ENCODE assay signal across 8 cellular contexts in the genomic region with DNA sequence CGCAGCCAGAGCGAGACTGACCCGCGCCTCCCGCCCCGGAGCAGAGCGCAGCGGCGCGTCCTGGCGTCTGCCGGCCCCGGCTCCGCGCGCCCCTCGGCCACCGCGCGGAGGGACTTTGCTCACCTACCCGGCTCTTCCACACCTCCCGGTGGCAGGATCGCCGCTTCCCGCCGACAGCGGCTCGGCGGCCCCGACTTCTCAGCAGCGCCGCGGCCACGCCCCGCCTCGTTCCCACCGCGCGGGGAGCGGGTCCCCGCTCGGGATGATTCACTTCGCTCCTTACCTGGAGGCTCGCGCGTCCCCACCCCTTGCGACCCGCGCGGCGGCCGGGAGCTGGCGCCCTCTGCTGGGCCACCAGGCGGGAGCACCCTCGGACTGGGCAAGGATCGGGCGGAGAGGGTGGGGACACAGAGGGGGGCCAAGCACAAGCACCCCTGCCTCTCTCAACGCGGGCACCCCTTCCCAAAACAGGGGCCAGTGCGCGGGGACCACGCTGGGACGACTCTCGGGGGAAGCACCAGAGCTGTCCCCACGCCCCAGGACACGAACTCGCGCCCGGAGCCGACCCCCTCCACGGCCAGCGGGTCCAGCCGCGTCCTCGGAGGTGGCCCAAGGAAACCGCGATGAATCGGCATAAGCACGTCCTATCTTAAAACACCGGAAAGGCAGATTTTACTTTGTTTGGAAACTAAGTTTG.
A peak's percentile ranks its signal among the peaks of the same experiment; 100 is the strongest.
DNase-seq lines count a peak whose midpoint lies in the region; ATAC-seq and TF ChIP-seq lines count a peak whose summit lies in the region.

No MANE protein-coding gene starts in this region.

- DNase-seq in NCI-H2171 treated with DMSO at 0.1 percent for 48 hours (lab: John Stamatoyannopoulos, UW) (peak; percentile 41), colonic mucosa (peak; percentile 92)
- DNase-seq in activated CD4-positive, alpha-beta T cell treated with anti-CD3 and anti-CD28 coated beads for 36 hours: peak; percentile 92
- peak; percentile 85 for DNase-seq in stimulated activated CD4-positive, alpha-beta T cell treated with anti-CD3 and anti-CD28 coated beads, Interleukin-4, amount 100 ng/mL, for 24 hours

- CTCF ChIA-PET in activated CD4-positive, alpha-beta T cell treated with anti-CD3 and anti-CD28 coated beads for 36 hours (lab: Charles Lee): interaction anchor here (0.6 to 1.8 kb wide), 10 partner anchors 10 to 242 kb away, joined by 3 to 11 read pairs (median 4); no protein-coding TSS in a partner anchor

- peak overlapping the region; percentile 40 for H3K27ac ChIP-seq in 22Rv1
- peak overlapping the region; percentile 93 for H3K27ac ChIP-seq in colonic mucosa
- H3K27ac ChIP-seq in liver (ENCODE audit: low read depth in 1 of 2, low read length in 2 of 2): peak overlapping the region; percentile 86 to 91

- under 1% methylated on average over 80 of the region's 80 CpGs for WGBS in liver

- H3K9me3 Mint-ChIP-seq in activated CD4-positive, alpha-beta T cell treated with anti-CD3 and anti-CD28 coated beads for 36 hours (ENCODE audit: low read depth): no peaks in the 10 kb centered on the region

- H3K4me3 ChIP-seq in colonic mucosa (peak overlapping the region; percentile 78), liver (ENCODE audit: low read depth in 1 of 3, low read length in 3 of 3) (peak overlapping the region; percentile 49 to 95 (median 69))

- H3K27me3 ChIP-seq in colonic mucosa: no peaks in the 10 kb centered on the region
- H3K27me3 ChIP-seq in liver (ENCODE audit: control insufficient read depth in 4 of 4, insufficient read depth in 4 of 4, low read length in 3 of 4): no peaks in the 10 kb centered on the region

- H3K27ac Mint-ChIP-seq in activated CD4-positive, alpha-beta T cell treated with anti-CD3 and anti-CD28 coated beads for 36 hours: no peak overlapping the region

- TF ChIP-seq CTCF in 22Rv1 (IDR thresholded peaks at IDR 0.05) (peak; percentile 97), colonic mucosa (IDR thresholded peaks at IDR 0.05) (peak; percentile 80), liver (IDR thresholded peaks at IDR 0.05; ENCODE audit: low read depth, low read length, missing input control) (peak; percentile 82)

- no peaks in the 10 kb centered on the region for H3K9me3 ChIP-seq in colonic mucosa
- H3K9me3 ChIP-seq in liver (ENCODE audit: control insufficient read depth in 4 of 4, low read length in 3 of 4): no peaks in the 10 kb centered on the region

- H3K9ac ChIP-seq in colonic mucosa (ENCODE audit: low read depth in 2 of 2, low read length in 2 of 2) (peak overlapping the region; percentile 79), liver (ENCODE audit: low read depth in 1 of 2, low read length in 2 of 2) (peak overlapping the region in 1 of 2 donors; percentile 35)

- POLR2A ChIA-PET in activated CD4-positive, alpha-beta T cell treated with anti-CD3 and anti-CD28 coated beads for 36 hours (lab: Charles Lee): no interaction called here

- ATAC-seq in GM18508 (IDR thresholded peaks at IDR 0.05; ENCODE audit: insufficient read depth, unreplicated experiment) (peak; percentile 44), HG02981 (IDR thresholded peaks at IDR 0.05; ENCODE audit: unreplicated experiment) (peak; percentile 89)
- peak; percentile 86 for ATAC-seq in activated CD4-positive, alpha-beta T cell treated with anti-CD3 and anti-CD28 coated beads for 36 hours

- intact Hi-C loops in activated CD4-positive, alpha-beta T cell treated with anti-CD3 and anti-CD28 coated beads for 36 hours (cut with DNase I, micrococcal nuclease): loop anchor here (1.0 to 10.0 kb wide), 11 partner anchors 47 to 699 kb away; a partner anchor contains a TSS
- intact Hi-C loops in colonic mucosa (cut with DNase I): loop anchor here (5.0 to 10.0 kb wide), 2 partner anchors 141 to 218 kb away; no protein-coding TSS in a partner anchor

- H3K36me3 ChIP-seq in colonic mucosa (no peaks in the 10 kb centered on the region), liver (ENCODE audit: control insufficient read depth in 4 of 4, insufficient read depth in 3 of 4, low read depth in 1 of 4, low read length in 3 of 4) (no peaks in the 10 kb centered on the region)

- H3K36me3 Mint-ChIP-seq in activated CD4-positive, alpha-beta T cell treated with anti-CD3 and anti-CD28 coated beads for 36 hours (ENCODE audit: low read depth): peaks cover 2% of the 10 kb centered on the region

- peaks cover 33% of the 10 kb centered on the region for H3K4me1 Mint-ChIP-seq in activated CD4-positive, alpha-beta T cell treated with anti-CD3 and anti-CD28 coated beads for 36 hours

- H3K4me3 Mint-ChIP-seq in activated CD4-positive, alpha-beta T cell treated with anti-CD3 and anti-CD28 coated beads for 36 hours: peak overlapping the region; percentile 74

- peak; percentile 75 to 88 for TF ChIP-seq RAD21 in liver (IDR thresholded peaks at IDR 0.05)

- H3K27me3 Mint-ChIP-seq in activated CD4-positive, alpha-beta T cell treated with anti-CD3 and anti-CD28 coated beads for 36 hours: peaks cover 6% of the 10 kb centered on the region

- H3K4me1 ChIP-seq in colonic mucosa: no peaks in the 10 kb centered on the region
- peaks cover 0 to 28% (median 9%) of the 10 kb centered on the region in 4 donors for H3K4me1 ChIP-seq in liver (ENCODE audit: control insufficient read depth in 4 of 4, insufficient read depth in 4 of 4, low read length in 3 of 4)

TF ChIP-seq in liver, 16 proteins besides CTCF, POLR2A, EP300 and RAD21:
- TF ChIP-seq SP1 (IDR thresholded peaks at IDR 0.05) (no peak), NR2F2 (IDR thresholded peaks at IDR 0.05) (no peak), FOXA1 (IDR thresholded peaks at IDR 0.05) (no peak), HNF4G (IDR thresholded peaks at IDR 0.05) (no peak), GABPA (IDR thresholded peaks at IDR 0.05 in 1 of 2, conservative IDR thresholded peaks at IDR 0.05 in 1 of 2) (no peak), TAF1 (conservative IDR thresholded peaks at IDR 0.05) (no peak), YY1 (IDR thresholded peaks at IDR 0.05) (no peak), FOXA2 (IDR thresholded peaks at IDR 0.05) (no peak), EGR1 (IDR thresholded peaks at IDR 0.05; ENCODE audit: low read depth in 2 of 2) (no peak), HNF4A (conservative IDR thresholded peaks at IDR 0.05) (no peak), JUND (IDR thresholded peaks at IDR 0.05) (no peak)
- TF ChIP-seq, protein P1, sequence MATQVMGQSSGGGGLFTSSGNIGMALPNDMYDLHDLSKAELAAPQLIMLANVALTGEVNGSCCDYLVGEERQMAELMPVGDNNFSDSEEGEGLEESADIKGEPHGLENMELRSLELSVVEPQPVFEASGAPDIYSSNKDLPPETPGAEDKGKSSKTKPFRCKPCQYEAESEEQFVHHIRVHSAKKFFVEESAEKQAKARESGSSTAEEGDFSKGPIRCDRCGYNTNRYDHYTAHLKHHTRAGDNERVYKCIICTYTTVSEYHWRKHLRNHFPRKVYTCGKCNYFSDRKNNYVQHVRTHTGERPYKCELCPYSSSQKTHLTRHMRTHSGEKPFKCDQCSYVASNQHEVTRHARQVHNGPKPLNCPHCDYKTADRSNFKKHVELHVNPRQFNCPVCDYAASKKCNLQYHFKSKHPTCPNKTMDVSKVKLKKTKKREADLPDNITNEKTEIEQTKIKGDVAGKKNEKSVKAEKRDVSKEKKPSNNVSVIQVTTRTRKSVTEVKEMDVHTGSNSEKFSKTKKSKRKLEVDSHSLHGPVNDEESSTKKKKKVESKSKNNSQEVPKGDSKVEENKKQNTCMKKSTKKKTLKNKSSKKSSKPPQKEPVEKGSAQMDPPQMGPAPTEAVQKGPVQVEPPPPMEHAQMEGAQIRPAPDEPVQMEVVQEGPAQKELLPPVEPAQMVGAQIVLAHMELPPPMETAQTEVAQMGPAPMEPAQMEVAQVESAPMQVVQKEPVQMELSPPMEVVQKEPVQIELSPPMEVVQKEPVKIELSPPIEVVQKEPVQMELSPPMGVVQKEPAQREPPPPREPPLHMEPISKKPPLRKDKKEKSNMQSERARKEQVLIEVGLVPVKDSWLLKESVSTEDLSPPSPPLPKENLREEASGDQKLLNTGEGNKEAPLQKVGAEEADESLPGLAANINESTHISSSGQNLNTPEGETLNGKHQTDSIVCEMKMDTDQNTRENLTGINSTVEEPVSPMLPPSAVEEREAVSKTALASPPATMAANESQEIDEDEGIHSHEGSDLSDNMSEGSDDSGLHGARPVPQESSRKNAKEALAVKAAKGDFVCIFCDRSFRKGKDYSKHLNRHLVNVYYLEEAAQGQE (IDR thresholded peaks at IDR 0.05): no peak
- TF ChIP-seq, protein P2, sequence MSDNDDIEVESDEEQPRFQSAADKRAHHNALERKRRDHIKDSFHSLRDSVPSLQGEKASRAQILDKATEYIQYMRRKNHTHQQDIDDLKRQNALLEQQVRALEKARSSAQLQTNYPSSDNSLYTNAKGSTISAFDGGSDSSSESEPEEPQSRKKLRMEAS (IDR thresholded peaks at IDR 0.05): no peak
- TF ChIP-seq, protein P3, sequence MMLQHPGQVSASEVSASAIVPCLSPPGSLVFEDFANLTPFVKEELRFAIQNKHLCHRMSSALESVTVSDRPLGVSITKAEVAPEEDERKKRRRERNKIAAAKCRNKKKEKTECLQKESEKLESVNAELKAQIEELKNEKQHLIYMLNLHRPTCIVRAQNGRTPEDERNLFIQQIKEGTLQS (IDR thresholded peaks at IDR 0.05): no peak
- TF ChIP-seq, protein P4, sequence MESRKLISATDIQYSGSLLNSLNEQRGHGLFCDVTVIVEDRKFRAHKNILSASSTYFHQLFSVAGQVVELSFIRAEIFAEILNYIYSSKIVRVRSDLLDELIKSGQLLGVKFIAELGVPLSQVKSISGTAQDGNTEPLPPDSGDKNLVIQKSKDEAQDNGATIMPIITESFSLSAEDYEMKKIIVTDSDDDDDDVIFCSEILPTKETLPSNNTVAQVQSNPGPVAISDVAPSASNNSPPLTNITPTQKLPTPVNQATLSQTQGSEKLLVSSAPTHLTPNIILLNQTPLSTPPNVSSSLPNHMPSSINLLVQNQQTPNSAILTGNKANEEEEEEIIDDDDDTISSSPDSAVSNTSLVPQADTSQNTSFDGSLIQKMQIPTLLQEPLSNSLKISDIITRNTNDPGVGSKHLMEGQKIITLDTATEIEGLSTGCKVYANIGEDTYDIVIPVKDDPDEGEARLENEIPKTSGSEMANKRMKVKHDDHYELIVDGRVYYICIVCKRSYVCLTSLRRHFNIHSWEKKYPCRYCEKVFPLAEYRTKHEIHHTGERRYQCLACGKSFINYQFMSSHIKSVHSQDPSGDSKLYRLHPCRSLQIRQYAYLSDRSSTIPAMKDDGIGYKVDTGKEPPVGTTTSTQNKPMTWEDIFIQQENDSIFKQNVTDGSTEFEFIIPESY (IDR thresholded peaks at IDR 0.05): no peak

Comparison
In these comparisons a context has a peak if more than half of its experiments do, and no peak if none do; other contexts are left out.
1. Peak in every context shown above with its lines: DNase-seq, ATAC-seq, H3K4me3 ChIP-seq and H3K27ac ChIP-seq.
2. H3K27ac ChIP-seq: peak in every context shown above with its lines; median percentile 93 in colonic mucosa; 88 in liver; 40 in 22Rv1.
3. DNase-seq: peak in every context shown above with its lines; median percentile 92 in activated CD4-positive, alpha-beta T cell treated with anti-CD3 and anti-CD28 coated beads for 36 hours; 92 in colonic mucosa; 85 in stimulated activated CD4-positive, alpha-beta T cell treated with anti-CD3 and anti-CD28 coated beads, Interleukin-4, amount 100 ng/mL, for 24 hours; 41 in NCI-H2171 treated with DMSO at 0.1 percent for 48 hours.